In genomic region chr4:107037188-107037587, GRCh38 we compare ENCODE assay signal across 8 cellular contexts. TPM values are rescaled to one million over a fixed set of nuclear protein-coding genes. Genes with fewer than 3 reads are reported as not detected.
DNase-seq lines count a peak whose midpoint lies in the region; FAIRE-seq and TF ChIP-seq lines count a peak whose summit lies in the region.

No MANE protein-coding gene starts in this region.

- intact Hi-C loops in CD4-positive, alpha-beta memory T cell (cut with micrococcal nuclease) = no loop called here

- CTCF ChIA-PET in CD4-positive, alpha-beta memory T cell (lab: Charles Lee; ENCODE audit: partially characterized antibody) = no interaction called here

- no peak overlapping the region for H3K27ac Mint-ChIP-seq in CD4-positive, alpha-beta memory T cell
- no peak overlapping the region for H3K27ac Mint-ChIP-seq in astrocyte (ENCODE audit: unreplicated experiment)

- H3K36me3 Mint-ChIP-seq in CD4-positive, alpha-beta memory T cell = no peaks in the 10 kb centered on the region
- H3K36me3 Mint-ChIP-seq in astrocyte (ENCODE audit: low read depth, unreplicated experiment) = no peaks in the 10 kb centered on the region

- H3K79me2 ChIP-seq in astrocyte (ENCODE audit: insufficient read depth, low read length) = no peaks in the 10 kb centered on the region

- H3K4me1 Mint-ChIP-seq in CD4-positive, alpha-beta memory T cell = peaks cover 7 to 36% (median 16%) of the 10 kb centered on the region in 4 donors
- peaks cover 12% of the 10 kb centered on the region for H3K4me1 Mint-ChIP-seq in astrocyte (ENCODE audit: low read depth, unreplicated experiment)

- peak overlapping the region in 5 of 8 donors; percentile 14 to 82 (median 76) for H3K4me3 Mint-ChIP-seq in CD4-positive, alpha-beta memory T cell
- H3K4me3 Mint-ChIP-seq in astrocyte (ENCODE audit: unreplicated experiment) = peak overlapping the region; percentile 92

- H3K27me3 ChIP-seq in CD4-positive, alpha-beta memory T cell (ENCODE audit: insufficient read depth, low read length) = peaks cover 6% of the 10 kb centered on the region
- H3K27me3 ChIP-seq in astrocyte (ENCODE audit: insufficient read depth, low read length) (peaks cover 5% of the 10 kb centered on the region), subcutaneous abdominal adipose tissue (ENCODE audit: control insufficient read depth in 5 of 5, insufficient read depth in 4 of 5, low read length in 5 of 5) (peaks cover 25 to 55% (median 46%) of the 10 kb centered on the region in 5 donors)

- H3K9ac ChIP-seq in astrocyte (ENCODE audit: low read length) = no peak overlapping the region
- H3K9ac ChIP-seq in subcutaneous abdominal adipose tissue (ENCODE audit: low read length in 5 of 5) = no peak overlapping the region

- H3K9me3 Mint-ChIP-seq in CD4-positive, alpha-beta memory T cell = peaks cover 0 to 6% (median 0%) of the 10 kb centered on the region in 8 donors
- peaks cover 1% of the 10 kb centered on the region for H3K9me3 Mint-ChIP-seq in astrocyte (ENCODE audit: unreplicated experiment)

- H3K27ac ChIP-seq in CD4-positive, alpha-beta memory T cell (ENCODE audit: low read depth, low read length) = no peak overlapping the region
- no peak overlapping the region for H3K27ac ChIP-seq in astrocyte (ENCODE audit: low read depth, low read length)
- no peak overlapping the region for H3K27ac ChIP-seq in subcutaneous abdominal adipose tissue (ENCODE audit: low read depth, low read length)

- TF ChIP-seq CTCF in HFF-Myc (IDR thresholded peaks at IDR 0.05; ENCODE audit: low read depth, low read length, missing control alignments) = peak; percentile 85
- TF ChIP-seq CTCF in astrocyte (IDR thresholded peaks at IDR 0.05; ENCODE audit: insufficient read depth, low read depth, low read length) = peak; percentile 48

- H3K27me3 Mint-ChIP-seq in CD4-positive, alpha-beta memory T cell = peaks cover 31 to 42% of the 10 kb centered on the region in 2 donors
- peaks cover 49% of the 10 kb centered on the region for H3K27me3 Mint-ChIP-seq in astrocyte (ENCODE audit: low read depth, unreplicated experiment)

- peak overlapping the region; percentile 99 for H3K4me2 ChIP-seq in astrocyte (ENCODE audit: low read length)

- no peaks in the 10 kb centered on the region for H4K20me1 ChIP-seq in astrocyte (ENCODE audit: insufficient read depth, low read length)

- no peak for FAIRE-seq in astrocyte (lab: Jason Lieb, UNC)

- H3K36me3 ChIP-seq in CD4-positive, alpha-beta memory T cell (ENCODE audit: insufficient read depth, low read length) = no peaks in the 10 kb centered on the region
- H3K36me3 ChIP-seq in astrocyte (ENCODE audit: insufficient read depth, low read length) = no peaks in the 10 kb centered on the region
- H3K36me3 ChIP-seq in subcutaneous abdominal adipose tissue (ENCODE audit: control insufficient read depth in 5 of 5, insufficient read depth in 5 of 5, low read length in 5 of 5) = no peaks in the 10 kb centered on the region

- no peak for DNase-seq in CD4-positive, alpha-beta memory T cell
- no peak for DNase-seq in HFF-Myc (ENCODE audit: extremely low read depth, low read depth)
- peak; percentile 18 for DNase-seq in astrocyte (ENCODE audit: low read depth)
- peak; percentile 86 for DNase-seq in islet precursor cell
- no peak for DNase-seq in AML-193 (lab: John Stamatoyannopoulos, UW)
- no peak for DNase-seq in SW480 (ENCODE audit: low spot score)
- no peak for DNase-seq in NCI-H2171 (lab: John Stamatoyannopoulos, UW)

- H3K9me3 ChIP-seq in CD4-positive, alpha-beta memory T cell (ENCODE audit: control insufficient read depth in 1 of 2, low read length in 2 of 2) = no peaks in the 10 kb centered on the region
- no peaks in the 10 kb centered on the region for H3K9me3 ChIP-seq in astrocyte (ENCODE audit: insufficient read depth, low read depth, low read length)
- no peaks in the 10 kb centered on the region for H3K9me3 ChIP-seq in subcutaneous abdominal adipose tissue (ENCODE audit: control insufficient read depth in 5 of 5, low read length in 5 of 5)

- H3K4me3 ChIP-seq in CD4-positive, alpha-beta memory T cell (ENCODE audit: low read length in 2 of 2) = no peak overlapping the region
- H3K4me3 ChIP-seq in HFF-Myc (replicated peaks; ENCODE audit: low read depth, low read length) (peak overlapping the region; percentile 46), astrocyte (ENCODE audit: insufficient read depth, low read depth, low read length) (peak overlapping the region; percentile 79), subcutaneous abdominal adipose tissue (ENCODE audit: low read depth in 1 of 5, low read length in 5 of 5) (peak overlapping the region; percentile 61 to 81 (median 69))

- POLR2A ChIA-PET in CD4-positive, alpha-beta memory T cell (lab: Charles Lee; ENCODE audit: partially characterized antibody) = no interaction called here

- peaks cover 12% of the 10 kb centered on the region for H3K4me1 ChIP-seq in CD4-positive, alpha-beta memory T cell (ENCODE audit: insufficient read depth, low read length)
- peaks cover 24% of the 10 kb centered on the region for H3K4me1 ChIP-seq in astrocyte (ENCODE audit: insufficient read depth, low read length)
- H3K4me1 ChIP-seq in subcutaneous abdominal adipose tissue (ENCODE audit: control insufficient read depth in 5 of 5, insufficient read depth in 5 of 5, low read length in 5 of 5) = peaks cover 5 to 38% (median 35%) of the 10 kb centered on the region in 5 donors

- H2AFZ ChIP-seq in astrocyte (ENCODE audit: low read depth, low read length) = peak overlapping the region; percentile 77

RNA-seq across cellular contexts. Expression of gene DKK2, which starts 1.1 kb away (rescaled TPM):
- not detected for total RNA-seq in CD4-positive, alpha-beta memory T cell
- polyA plus RNA-seq in CD4-positive, alpha-beta memory T cell = not detected
- 2.1 and 3.3 TPM in 2 replicates for total RNA-seq in astrocyte

Comparison
In these comparisons a context has a peak if more than half of its experiments do, and no peak if none do; other contexts are left out.
1. DNase-seq: peak in astrocyte (single experiment) and islet precursor cell (single experiment); none in CD4-positive, alpha-beta memory T cell (0 of 5), HFF-Myc (single experiment), AML-193 (0 of 2), SW480 (single experiment) and NCI-H2171 (single experiment).
2. H3K4me3 ChIP-seq: peak in HFF-Myc (single experiment), astrocyte (single experiment) and subcutaneous abdominal adipose tissue (5 of 5); none in CD4-positive, alpha-beta memory T cell (0 of 2).